Comparison of ENCODE assay signal across 6 cellular contexts in genomic region chr1:45489379-45489778, GRCh38. TPM values are rescaled to one million over a fixed set of nuclear protein-coding genes. Genes with fewer than 3 reads are reported as not detected.
DNase-seq lines count a peak whose midpoint lies in the region; ATAC-seq and TF ChIP-seq lines count a peak whose summit lies in the region.
"Not testable (repeated sequence)": the region's sequence is repeated elsewhere in the genome, so short reads cannot be mapped to it uniquely, and the experiment has no call there.

No MANE protein-coding gene starts in this region.

- not testable (repeated sequence) for H3K9me3 ChIP-seq in HEK293 (ENCODE audit: control insufficient read depth, insufficient read depth, low read depth, low read length); stomach

- CTCF ChIA-PET in HEK293 (lab: Yijun Ruan, JAX): interaction anchor here (0.5 to 6.3 kb wide), 5 partner anchors 23 to 702 kb away, joined by 3 to 157 read pairs (median 3); no protein-coding TSS in a partner anchor
- CTCF ChIA-PET in activated CD4-positive, alpha-beta T cell treated with anti-CD3 and anti-CD28 coated beads for 36 hours (lab: Charles Lee): interaction anchor here (0.6 to 9.3 kb wide), 9 partner anchors 9 to 1154 kb away, joined by 3 to 170 read pairs (median 5); partner anchors contain the start of genes CCDC163, MMACHC, MUTYH and TOE1

- H3K4me3 ChIP-seq in HEK293 (ENCODE audit: low read depth, low read length) (peak overlapping the region; percentile 92), iPS-11a (ENCODE audit: low read depth, low read length) (peak overlapping the region; percentile 13), skin epidermis (peak overlapping the region in 6 of 7 experiments; percentile 62 to 96 (median 88)), stomach (peak overlapping the region; percentile 76 to 95 (median 88))

- not testable (repeated sequence) for H3K4me1 ChIP-seq in HEK293 (ENCODE audit: control insufficient read depth, insufficient read depth, low read length)
- H3K4me1 ChIP-seq in stomach: peaks cover 0 to 28% (median 13%) of the 10 kb centered on the region in 4 donors

- POLR2A ChIA-PET in HEK293 (lab: Yijun Ruan, JAX): interaction anchor here (0.6 to 3.5 kb wide), 3 partner anchors 11 to 149 kb away, joined by 3 to 32 read pairs (median 27); partner anchors contain the start of genes CCDC163, MMACHC, MUTYH and TOE1
- POLR2A ChIA-PET in activated CD4-positive, alpha-beta T cell treated with anti-CD3 and anti-CD28 coated beads for 36 hours (lab: Charles Lee): interaction anchor here (0.6 to 4.0 kb wide), 2 partner anchors 149 to 473 kb away, joined by 3 to 36 read pairs; partner anchors contain the start of genes MUTYH and TOE1

- H3K27me3 ChIP-seq in stomach: not testable (repeated sequence)

- not testable (repeated sequence) for H3K4me3 Mint-ChIP-seq in activated CD4-positive, alpha-beta T cell treated with anti-CD3 and anti-CD28 coated beads for 36 hours; activated naive CD8-positive, alpha-beta T cell treated with anti-CD3 and anti-CD28 coated beads for 36 hours

- H3K27ac Mint-ChIP-seq in activated CD4-positive, alpha-beta T cell treated with anti-CD3 and anti-CD28 coated beads for 36 hours; activated naive CD8-positive, alpha-beta T cell treated with anti-CD3 and anti-CD28 coated beads for 36 hours: not testable (repeated sequence)

- not testable (repeated sequence) for TF ChIP-seq EP300 in stomach (IDR thresholded peaks at IDR 0.05)

- not testable (repeated sequence) for H3K27ac ChIP-seq in HEK293 (ENCODE audit: extremely low read depth, low read depth, low read length); stomach
- H3K27ac ChIP-seq in skin epidermis: peak overlapping the region in 1 of 21 experiments; percentile 88

- not testable (repeated sequence) for H3K27me3 Mint-ChIP-seq in activated CD4-positive, alpha-beta T cell treated with anti-CD3 and anti-CD28 coated beads for 36 hours; activated naive CD8-positive, alpha-beta T cell treated with anti-CD3 and anti-CD28 coated beads for 36 hours

- H3K9me3 Mint-ChIP-seq in activated CD4-positive, alpha-beta T cell treated with anti-CD3 and anti-CD28 coated beads for 36 hours (ENCODE audit: low read depth); activated naive CD8-positive, alpha-beta T cell treated with anti-CD3 and anti-CD28 coated beads for 36 hours: not testable (repeated sequence)

- peak; percentile 65 for DNase-seq in activated CD4-positive, alpha-beta T cell treated with anti-CD3 and anti-CD28 coated beads for 36 hours
- peak; percentile 28 for DNase-seq in activated naive CD8-positive, alpha-beta T cell treated with anti-CD3 and anti-CD28 coated beads for 36 hours
- not testable (repeated sequence) for DNase-seq in stomach

- H3K4me1 Mint-ChIP-seq in activated CD4-positive, alpha-beta T cell treated with anti-CD3 and anti-CD28 coated beads for 36 hours: not testable (repeated sequence)
- H3K4me1 Mint-ChIP-seq in activated naive CD8-positive, alpha-beta T cell treated with anti-CD3 and anti-CD28 coated beads for 36 hours: peaks cover 11% of the 10 kb centered on the region

- TF ChIP-seq CTCF in HEK293 (tag by site-specific recombination; IDR thresholded peaks at IDR 0.05); stomach (IDR thresholded peaks at IDR 0.05): not testable (repeated sequence)

- TF ChIP-seq POLR2A in stomach (IDR thresholded peaks at IDR 0.05): not testable (repeated sequence)

- intact Hi-C loops in activated CD4-positive, alpha-beta T cell treated with anti-CD3 and anti-CD28 coated beads for 36 hours (cut with DNase I, micrococcal nuclease); stomach (cut with DNase I; ENCODE audit: low total_unique reads): not testable (repeated sequence)

- not testable (repeated sequence) for ATAC-seq in activated CD4-positive, alpha-beta T cell treated with anti-CD3 and anti-CD28 coated beads for 36 hours

- H3K36me3 Mint-ChIP-seq in activated CD4-positive, alpha-beta T cell treated with anti-CD3 and anti-CD28 coated beads for 36 hours (ENCODE audit: low read depth); activated naive CD8-positive, alpha-beta T cell treated with anti-CD3 and anti-CD28 coated beads for 36 hours: not testable (repeated sequence)

- WGBS in stomach, 5 donors: 58 to 76% (median 62%) methylated on average over 14 of the region's 14 CpGs

- not testable (repeated sequence) for H3K36me3 ChIP-seq in HEK293 (ENCODE audit: control insufficient read depth in 2 of 2, insufficient read depth in 1 of 2, low read length in 2 of 2); stomach

TF ChIP-seq in HEK293, 187 proteins besides CTCF, POLR2A, EP300 and RAD21:
- TF ChIP-seq ZXDB (tag by site-specific recombination; IDR thresholded peaks at IDR 0.05): 0 out of 2 replicates have a peak, but pooled peaks have one; percentile 30
- peak; percentile 85 for TF ChIP-seq ZFHX2 (tag by site-specific recombination; conservative IDR thresholded peaks at IDR 0.05)
- peak; percentile 64 for TF ChIP-seq EGR2 (tag by site-specific recombination; IDR thresholded peaks at IDR 0.05; ENCODE audit: low read depth)
- TF ChIP-seq GLIS1 (tag by site-specific recombination; IDR thresholded peaks at IDR 0.05): peak; percentile 48
- TF ChIP-seq ZBTB17 (tag by site-specific recombination; IDR thresholded peaks at IDR 0.05): 0 out of 2 replicates have a peak, but pooled peaks have one; percentile 19

RNA-seq across cellular contexts. Expression of gene TESK2, which starts 1.6 kb away (rescaled TPM):
- total RNA-seq in activated CD4-positive, alpha-beta T cell treated with anti-CD3 and anti-CD28 coated beads for 36 hours: 1 to 10 TPM; 3.1 to 3.3 TPM
- total RNA-seq in activated naive CD8-positive, alpha-beta T cell treated with anti-CD3 and anti-CD28 coated beads for 36 hours: 1 to 10 TPM; 2.4 to 2.9 TPM
- total RNA-seq in stomach: 10 to 100 TPM in 1 of 5 donors, 1 to 10 TPM in 3, not detected in 1; 2.8 to 11.2 (median 7.4) TPM
- polyA plus RNA-seq in stomach: 1 to 10 TPM; 3.5 to 4.0 (median 3.8) TPM

RNA-seq across cellular contexts. Expression of gene CCDC163, which starts 10.5 kb away (rescaled TPM):
- 1 to 10 TPM; 3.5 to 4.4 TPM for total RNA-seq in activated CD4-positive, alpha-beta T cell treated with anti-CD3 and anti-CD28 coated beads for 36 hours
- 1 to 10 TPM; 5.2 to 5.5 TPM for total RNA-seq in activated naive CD8-positive, alpha-beta T cell treated with anti-CD3 and anti-CD28 coated beads for 36 hours
- 1 to 10 TPM in 1 of 5 donors, under 1 TPM in 1, not detected in 3; 0.18 to 2.7 TPM for total RNA-seq in stomach
- 1 to 10 TPM; 1.2 to 2.6 (median 1.8) TPM for polyA plus RNA-seq in stomach

RNA-seq across cellular contexts. Expression of gene MMACHC, which starts 10.7 kb away (rescaled TPM):
- total RNA-seq in activated CD4-positive, alpha-beta T cell treated with anti-CD3 and anti-CD28 coated beads for 36 hours: 1 to 10 TPM; 8.1 to 9.6 TPM
- total RNA-seq in activated naive CD8-positive, alpha-beta T cell treated with anti-CD3 and anti-CD28 coated beads for 36 hours: 10 to 100 TPM; 10.3 to 10.5 TPM
- 10 to 100 TPM in 1 of 5 donors, 1 to 10 TPM in 2, under 1 TPM in 2; 0.58 to 20.6 (median 1.6) TPM for total RNA-seq in stomach
- polyA plus RNA-seq in stomach: 1 to 10 TPM; 1.7 to 2.3 (median 1.7) TPM

RNA-seq across cellular contexts. Expression of gene PRDX1, which starts 32.3 kb away (rescaled TPM):
- 100 to 1,000 TPM; 473 to 580 TPM for total RNA-seq in activated CD4-positive, alpha-beta T cell treated with anti-CD3 and anti-CD28 coated beads for 36 hours
- total RNA-seq in activated naive CD8-positive, alpha-beta T cell treated with anti-CD3 and anti-CD28 coated beads for 36 hours: 100 to 1,000 TPM; 746 to 755 TPM
- 100 to 1,000 TPM in 4 of 5 donors, 10 to 100 TPM in 1; 77.6 to 447 (median 187) TPM for total RNA-seq in stomach
- polyA plus RNA-seq in stomach: 100 to 1,000 TPM; 570 to 892 (median 660) TPM

Comparison
In these comparisons a context has a peak if more than half of its experiments do, and no peak if none do; other contexts are left out.
1. H3K4me3 ChIP-seq: peak in every context shown above with its lines; median percentile 92 in HEK293; 88 in skin epidermis; 88 in stomach; 13 in iPS-11a.